ENCODE assay signal across 28 cellular contexts in the genomic region with DNA sequence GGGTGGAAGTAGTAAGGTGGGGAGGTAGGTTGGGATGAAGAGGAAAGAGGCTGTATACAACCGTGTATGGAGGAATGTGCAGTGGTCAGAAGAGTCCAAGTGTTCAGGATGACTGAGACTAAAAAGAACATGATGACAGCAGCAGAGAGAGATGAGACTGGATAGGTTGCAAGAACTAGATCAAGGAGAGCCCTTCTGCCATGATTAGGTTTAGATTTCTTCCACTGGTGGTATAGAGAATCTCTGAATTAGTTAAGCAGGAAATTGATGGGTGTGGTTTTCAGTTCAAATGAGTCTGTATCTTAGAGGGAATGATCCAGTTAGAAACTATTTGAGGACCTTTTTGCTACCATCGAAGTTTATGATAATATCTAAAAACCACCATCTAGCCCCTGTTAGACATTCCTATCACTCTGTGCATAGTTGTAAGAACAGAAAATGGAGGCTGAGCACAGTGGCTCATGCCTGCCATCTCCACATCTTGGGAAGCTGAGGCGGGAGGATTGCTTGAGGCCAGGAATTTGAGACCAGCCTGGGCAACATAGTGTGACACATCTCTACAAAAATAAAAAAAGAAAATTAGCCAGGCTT.
DNase-seq lines count a peak whose midpoint lies in the region; ATAC-seq and TF ChIP-seq lines count a peak whose summit lies in the region.
"Had no signal": no experiment of that assay in that cellular context is flagged by ENCODE, and none has a peak within 500 bp of the region (broad histone marks: within the 10 kb centered on the region; RNA-seq: fewer than 3 reads in every experiment).

No MANE protein-coding gene starts in this region.

- peaks cover 0 to 30% of the 10 kb centered on the region in 2 experiments; a peak in 2 of 4 replicates for H3K4me1 ChIP-seq in SK-N-SH (ENCODE audit: control insufficient read depth in 1 of 2, insufficient read depth in 2 of 2, low read depth in 1 of 2, low read length in 1 of 2)
- no peaks in the 10 kb centered on the region for H3K4me1 ChIP-seq in BE2C
- H3K4me1 ChIP-seq: A549, SJSA1 had no signal

- peak overlapping the region; percentile 24; the same call in 1 of the 2 replicates for H3K4me2 ChIP-seq in SK-N-SH
- H3K4me2 ChIP-seq: A549 had no signal

- H3K27ac Mint-ChIP-seq in endothelial cell (ENCODE audit: unreplicated experiment), result peak overlapping the region; percentile 8
- H3K27ac Mint-ChIP-seq in neural crest cell (ENCODE audit: unreplicated experiment), result peak overlapping the region; percentile 61
- H3K27ac Mint-ChIP-seq: activated CD8-positive, alpha-beta memory T cell treated with anti-CD3 and anti-CD28 coated beads, Interleukin-2, amount 10 ng/mL, durations not matched to agents 7 days and 5 days; activated naive CD4-positive, alpha-beta T cell treated with anti-CD3 and anti-CD28 coated beads, Interleukin-2, amount 50 U/mL, for 72 hours; activated T-helper 2 cell treated with anti-CD3 and anti-CD28 coated beads, Interferon-gamma antibody, Interleukin-2, Interleukin-4, amounts not matched to agents 10 μg/mL and 5 μg/mL and 100 μg/mL, durations not matched to agents 14 hours and 24 hours and 36 hours; CD14-positive monocyte; T-helper 1 cell treated with Interleukin-12 subunit alpha and Interleukin-12 subunit beta and Interleukin-4 antibody, amounts not matched to agents 30 μg/mL and 1 μg/mL, for 36 hours had no signal

- peaks cover 64% of the 10 kb centered on the region for H3K79me2 ChIP-seq in SK-N-SH (ENCODE audit: insufficient read depth)

- no peaks in the 10 kb centered on the region for H4K20me1 ChIP-seq in SK-N-SH (ENCODE audit: insufficient read depth)

- H3K4me3 ChIP-seq in AG10803 (ENCODE audit: low read length) (no peak overlapping the region), SK-N-SH (ENCODE audit: low read depth in 2 of 2, low read length in 1 of 2) (no peak overlapping the region), BE2C (ENCODE audit: low read depth, low read length) (no peak overlapping the region)
- H3K4me3 ChIP-seq: A549, gastroesophageal sphincter, SJSA1 had no signal

- peak overlapping the region; percentile 29; the same call in 1 of the 2 replicates for H3K9ac ChIP-seq in SK-N-SH

- ATAC-seq in HG02884 (IDR thresholded peaks at IDR 0.05; ENCODE audit: unreplicated experiment), result no peak
- ATAC-seq: A549; activated CD8-positive, alpha-beta memory T cell treated with anti-CD3 and anti-CD28 coated beads, Interleukin-2, amount 10 ng/mL, durations not matched to agents 7 days and 5 days; activated naive CD4-positive, alpha-beta T cell treated with anti-CD3 and anti-CD28 coated beads, Interleukin-2, amount 50 U/mL, for 72 hours; gastroesophageal sphincter; HCT116; HepG2 had no signal

- 45% methylated on average over 3 of the region's 3 CpGs for WGBS in SK-N-SH (ENCODE audit: low lambda C conversion rate)

- H3K36me3 ChIP-seq in SK-N-SH (replicated peaks in 1 of 2; ENCODE audit: control insufficient read depth in 1 of 2, insufficient read depth in 2 of 2, low read length in 1 of 2), result peaks cover 0 to 20% of the 10 kb centered on the region in 2 experiments
- no peaks in the 10 kb centered on the region for H3K36me3 ChIP-seq in BE2C
- H3K36me3 ChIP-seq: neutrophil, SJSA1 had no signal

- H2AFZ ChIP-seq in SK-N-SH (ENCODE audit: low read depth), result no peak overlapping the region

- H3K27me3 ChIP-seq in SK-N-SH (ENCODE audit: insufficient read depth) (no peaks in the 10 kb centered on the region), BE2C (no peaks in the 10 kb centered on the region)
- H3K27me3 ChIP-seq: gastroesophageal sphincter, neutrophil, SJSA1 had no signal

- H3K27ac ChIP-seq in SK-N-SH (ENCODE audit: low read depth in 2 of 2, low read length in 1 of 2), result peak overlapping the region in 1 of 2 experiments; percentile 84; a peak in 2 of 4 replicates
- H3K27ac ChIP-seq: A549, gastroesophageal sphincter, neutrophil, SJSA1 had no signal

- DNase-seq in AG10803 (ENCODE audit: low read depth) (peak; percentile 7), SK-N-SH (no peak), endothelial cell (ENCODE audit: low spot score) (no peak), neural crest cell (ENCODE audit: low read depth, low spot score) (no peak), BE2C (no peak), Ammon's horn (ENCODE audit: low spot score) (no peak)
- DNase-seq in activated CD4-positive, alpha-beta T cell treated with anti-CD3 and anti-CD28 coated beads, Interleukin-2, amount 50 U/mL, for 4 hours, result no peak
- DNase-seq: activated CD4-positive, alpha-beta T cell treated with anti-CD3 and anti-CD28 coated beads for 48 hours; activated CD8-positive, alpha-beta memory T cell treated with anti-CD3 and anti-CD28 coated beads, Interleukin-2, amount 10 ng/mL, durations not matched to agents 7 days and 5 days; Calu3; cerebellar nuclear complex; effector CD4-positive, alpha-beta T cell; erythroblast; hypothalamus; NCI-H1105; NCI-H2029; stimulated activated CD8-positive, alpha-beta memory T cell treated with anti-CD3 and anti-CD28 coated beads, Interleukin-4, amount 100 ng/mL, for 48 hours had no signal

- H3K9me3 Mint-ChIP-seq in endothelial cell (ENCODE audit: unreplicated experiment) (no peaks in the 10 kb centered on the region), neural crest cell (no peaks in the 10 kb centered on the region)
- H3K9me3 Mint-ChIP-seq: activated naive CD4-positive, alpha-beta T cell treated with anti-CD3 and anti-CD28 coated beads, Interleukin-2, amount 50 U/mL, for 72 hours; activated T-helper 2 cell treated with anti-CD3 and anti-CD28 coated beads, Interferon-gamma antibody, Interleukin-2, Interleukin-4, amounts not matched to agents 10 μg/mL and 5 μg/mL and 100 μg/mL, durations not matched to agents 14 hours and 24 hours and 36 hours; T-helper 1 cell treated with Interleukin-12 subunit alpha and Interleukin-12 subunit beta and Interleukin-4 antibody, amounts not matched to agents 30 μg/mL and 1 μg/mL, for 36 hours had no signal

- no peak for TF ChIP-seq RAD21 in SK-N-SH (IDR thresholded peaks at IDR 0.05; ENCODE audit: low read length)

- TF ChIP-seq EP300 in SK-N-SH (IDR thresholded peaks at IDR 0.05; ENCODE audit: borderline replicate concordance in 1 of 2, low read depth in 1 of 2, low read length in 1 of 2), result no peak

- no peak for TF ChIP-seq CTCF in AG10803 (conservative IDR thresholded peaks at IDR 0.05; ENCODE audit: low read length)
- no peak for TF ChIP-seq CTCF in SK-N-SH (IDR thresholded peaks at IDR 0.05)
- TF ChIP-seq CTCF in endothelial cell (IDR thresholded peaks at IDR 0.05; ENCODE audit: unreplicated experiment), result no peak
- no peak for TF ChIP-seq CTCF in neural crest cell (conservative IDR thresholded peaks at IDR 0.05)
- TF ChIP-seq CTCF in BE2C (IDR thresholded peaks at IDR 0.05; ENCODE audit: low read depth, low read length), result no peak

- H3K27me3 Mint-ChIP-seq in endothelial cell (ENCODE audit: unreplicated experiment), result peaks cover 2% of the 10 kb centered on the region
- no peaks in the 10 kb centered on the region for H3K27me3 Mint-ChIP-seq in neural crest cell (ENCODE audit: low read depth)

- H3K4me1 Mint-ChIP-seq in endothelial cell (ENCODE audit: unreplicated experiment), result peaks cover 3% of the 10 kb centered on the region
- H3K4me1 Mint-ChIP-seq in neural crest cell, result peaks cover 12% of the 10 kb centered on the region
- H3K4me1 Mint-ChIP-seq: activated CD8-positive, alpha-beta memory T cell treated with anti-CD3 and anti-CD28 coated beads, Interleukin-2, amount 10 ng/mL, durations not matched to agents 7 days and 5 days; CD14-positive monocyte had no signal

- peaks cover 41% of the 10 kb centered on the region for H3F3A ChIP-seq in SK-N-SH (replicated peaks; ENCODE audit: insufficient read depth)

- H3K9me3 ChIP-seq in SK-N-SH (no peaks in the 10 kb centered on the region), BE2C (no peaks in the 10 kb centered on the region)
- H3K9me3 ChIP-seq: A549, gastroesophageal sphincter, neutrophil, SJSA1 had no signal

- POLR2A ChIA-PET in SK-N-SH (lab: Yijun Ruan, JAX), result no interaction called here

- CTCF ChIA-PET in SK-N-SH (lab: Yijun Ruan, JAX), result no interaction called here

- H3K4me3 Mint-ChIP-seq in endothelial cell (ENCODE audit: unreplicated experiment) (no peak overlapping the region), neural crest cell (no peak overlapping the region)
- H3K4me3 Mint-ChIP-seq: activated CD8-positive, alpha-beta memory T cell treated with anti-CD3 and anti-CD28 coated beads, Interleukin-2, amount 10 ng/mL, durations not matched to agents 7 days and 5 days; CD14-positive monocyte; T-helper 1 cell treated with Interleukin-12 subunit alpha and Interleukin-12 subunit beta and Interleukin-4 antibody, amounts not matched to agents 30 μg/mL and 1 μg/mL, for 36 hours had no signal

- peaks cover 15% of the 10 kb centered on the region for H3K36me3 Mint-ChIP-seq in endothelial cell (ENCODE audit: low read depth, unreplicated experiment)
- H3K36me3 Mint-ChIP-seq in neural crest cell (ENCODE audit: low read depth), result no peaks in the 10 kb centered on the region
- H3K36me3 Mint-ChIP-seq: activated CD8-positive, alpha-beta memory T cell treated with anti-CD3 and anti-CD28 coated beads, Interleukin-2, amount 10 ng/mL, durations not matched to agents 7 days and 5 days; CD14-positive monocyte had no signal

- H3K9me2 ChIP-seq in SK-N-SH, result no peaks in the 10 kb centered on the region

TF ChIP-seq in SK-N-SH, 30 proteins besides CTCF, POLR2A, EP300 and RAD21:
- TF ChIP-seq, protein P1, sequence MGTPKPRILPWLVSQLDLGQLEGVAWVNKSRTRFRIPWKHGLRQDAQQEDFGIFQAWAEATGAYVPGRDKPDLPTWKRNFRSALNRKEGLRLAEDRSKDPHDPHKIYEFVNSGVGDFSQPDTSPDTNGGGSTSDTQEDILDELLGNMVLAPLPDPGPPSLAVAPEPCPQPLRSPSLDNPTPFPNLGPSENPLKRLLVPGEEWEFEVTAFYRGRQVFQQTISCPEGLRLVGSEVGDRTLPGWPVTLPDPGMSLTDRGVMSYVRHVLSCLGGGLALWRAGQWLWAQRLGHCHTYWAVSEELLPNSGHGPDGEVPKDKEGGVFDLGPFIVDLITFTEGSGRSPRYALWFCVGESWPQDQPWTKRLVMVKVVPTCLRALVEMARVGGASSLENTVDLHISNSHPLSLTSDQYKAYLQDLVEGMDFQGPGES (IDR thresholded peaks at IDR 0.05; ENCODE audit: low read depth, low read length), result no peak
- 0 out of 2 replicates have a peak, but pooled peaks have one; percentile 60 for TF ChIP-seq YY1 (IDR thresholded peaks at IDR 0.05; ENCODE audit: low read depth)
